ENCODE assay signal across 8 cellular contexts in genomic region chr2:9139491-9140443, GRCh38.
DNase-seq lines count a peak whose midpoint lies in the region; ATAC-seq and TF ChIP-seq lines count a peak whose summit lies in the region.

No MANE protein-coding gene starts in this region.

- CTCF ChIA-PET in OCI-LY7 (lab: Charles Lee; ENCODE audit: unreplicated experiment), result interaction anchor here (0.6 to 1.0 kb wide), 3 partner anchors 11 to 55 kb away, joined by 7 to 10 read pairs (median 8); no protein-coding TSS in a partner anchor

- H3K9ac ChIP-seq in neuronal stem cell (ENCODE audit: low read depth, low read length, poor library complexity), result no peak overlapping the region

- H4K8ac ChIP-seq in neuronal stem cell (ENCODE audit: low read depth, low read length), result no peak overlapping the region

- no CpG with 5 or more reads among the region's 19 CpGs for WGBS in neuronal stem cell (ENCODE audit: extremely low coverage in 2 of 2, insufficient read length in 2 of 2, insufficient replicate concordance in 1 of 2), 2 donors

- H3K9me3 ChIP-seq in OCI-LY7 (ENCODE audit: low read length) (no peaks in the 10 kb centered on the region), neuronal stem cell (replicated peaks in 1 of 2; ENCODE audit: control insufficient read depth in 2 of 2, insufficient read depth in 1 of 2, low read depth in 1 of 2, low read length in 2 of 2) (no peaks in the 10 kb centered on the region), tibial artery (no peaks in the 10 kb centered on the region)

- BruUV-seq in OCI-LY7 (replicated peaks; lab: Mats Ljungman, UMichigan), result no TSS peak

- H3K79me2 ChIP-seq in OCI-LY7 (ENCODE audit: insufficient read depth, low read depth, low read length), result no peaks in the 10 kb centered on the region

- no peak overlapping the region for H3K14ac ChIP-seq in neuronal stem cell (ENCODE audit: low read length)

- no peak overlapping the region for H2BK5ac ChIP-seq in neuronal stem cell (ENCODE audit: low read length)

- H3K27ac ChIP-seq in OCI-LY7 (ENCODE audit: low read depth, low read length, poor library complexity, severe bottlenecking) (no peak overlapping the region), neuronal stem cell (replicated peaks; ENCODE audit: low read length) (no peak overlapping the region), tibial artery (no peak overlapping the region)

- POLR2A ChIA-PET in OCI-LY7 (lab: Charles Lee), result no interaction called here

- DNase-seq in HT1080 (ENCODE audit: low read depth) (peak; percentile 63), OCI-LY7 (ENCODE audit: low spot score) (peak; percentile 64), fibroblast of the aortic adventitia (ENCODE audit: low read depth) (peak; percentile 70), neuronal stem cell (ENCODE audit: low spot score) (peak; percentile 63), tibial artery (peak; percentile 76 to 83)
- DNase-seq in activated T-cell treated with anti-CD3 and anti-CD28 coated beads, Interleukin-2, amount 50 U/mL, for 48 hours, result peak; percentile 84 to 86

- no peak overlapping the region for H2BK12ac ChIP-seq in neuronal stem cell (ENCODE audit: low read length)

- H3K4me1 ChIP-seq in OCI-LY7 (ENCODE audit: insufficient read depth, low read length, poor library complexity, severe bottlenecking), result peaks cover 5% of the 10 kb centered on the region
- peaks cover 4 to 5% of the 10 kb centered on the region in 2 donors for H3K4me1 ChIP-seq in neuronal stem cell (ENCODE audit: control insufficient read depth in 2 of 2, insufficient read depth in 1 of 2, low read depth in 1 of 2, low read length in 2 of 2)
- H3K4me1 ChIP-seq in tibial artery, result peaks cover 0 to 19% (median 13%) of the 10 kb centered on the region in 4 donors

- H3K4ac ChIP-seq in neuronal stem cell (ENCODE audit: low read length), result no peak overlapping the region

- H3K36me3 ChIP-seq in OCI-LY7 (ENCODE audit: insufficient read depth, low read length) (no peaks in the 10 kb centered on the region), neuronal stem cell (replicated peaks in 1 of 2; ENCODE audit: control insufficient read depth in 2 of 2, insufficient read depth in 2 of 2, low read length in 2 of 2) (no peaks in the 10 kb centered on the region), tibial artery (no peaks in the 10 kb centered on the region)

- H2AFZ ChIP-seq in OCI-LY7 (ENCODE audit: low read length), result no peak overlapping the region
- H2AFZ ChIP-seq in neuronal stem cell (ENCODE audit: low read length), result peak overlapping the region; percentile 70

- H3K23ac ChIP-seq in neuronal stem cell (ENCODE audit: low read depth, low read length, poor library complexity), result no peak overlapping the region

- H2AK5ac ChIP-seq in neuronal stem cell (ENCODE audit: low read depth, low read length), result no peak overlapping the region

- H3K27me3 ChIP-seq in neuronal stem cell (ENCODE audit: control insufficient read depth in 3 of 3, insufficient read depth in 3 of 3, low read depth in 1 of 3, low read length in 3 of 3) (peaks cover 0 to 18% (median 7%) of the 10 kb centered on the region in 3 experiments), tibial artery (no peaks in the 10 kb centered on the region)

- no peak overlapping the region for H2BK120ac ChIP-seq in neuronal stem cell (ENCODE audit: low read depth, low read length)

- no peaks in the 10 kb centered on the region for H4K20me1 ChIP-seq in OCI-LY7 (ENCODE audit: insufficient read depth, low read length)

- H3K4me2 ChIP-seq in OCI-LY7 (ENCODE audit: low read length), result no peak overlapping the region
- H3K4me2 ChIP-seq in neuronal stem cell (ENCODE audit: insufficient read depth, low read length, poor library complexity, severe bottlenecking), result no peak overlapping the region

- intact Hi-C loops in OCI-LY7 (cut with micrococcal nuclease; ENCODE audit: unreplicated experiment), result loop anchor here (5.0 kb wide), 2 partner anchors 267 to 283 kb away; partner anchors contain the start of genes CPSF3 and ITGB1BP1
- intact Hi-C loops in tibial artery (cut with DNase I; ENCODE audit: low total_unique reads), result loop anchor here (5.0 kb wide), 1 partner anchor 262 kb away; no protein-coding TSS in a partner anchor

- H3K79me1 ChIP-seq in neuronal stem cell (ENCODE audit: low read depth, low read length), result no peaks in the 10 kb centered on the region

- no peak for ATAC-seq in GM18505 (IDR thresholded peaks at IDR 0.05; ENCODE audit: unreplicated experiment)

- H3K18ac ChIP-seq in neuronal stem cell (ENCODE audit: low read length), result no peak overlapping the region

- TF ChIP-seq CTCF in GM12872 (IDR thresholded peaks at IDR 0.05; ENCODE audit: insufficient read depth, low read depth, low read length) (peak; percentile 82), OCI-LY7 (conservative IDR thresholded peaks at IDR 0.05; ENCODE audit: low read length) (peak; percentile 89), fibroblast of the aortic adventitia (IDR thresholded peaks at IDR 0.05; ENCODE audit: insufficient read depth, low read length) (peak; percentile 87), tibial artery (IDR thresholded peaks at IDR 0.05) (peak; percentile 75 to 79)

- H3K4me3 ChIP-seq in OCI-LY7 (ENCODE audit: low read depth, low read length, poor library complexity, severe bottlenecking), result no peak overlapping the region
- H3K4me3 ChIP-seq in fibroblast of the aortic adventitia (ENCODE audit: low read depth, low read length), result no peak overlapping the region
- no peak overlapping the region for H3K4me3 ChIP-seq in neuronal stem cell (ENCODE audit: low read length in 2 of 2)
- H3K4me3 ChIP-seq in tibial artery, result no peak overlapping the region

- H3K9me2 ChIP-seq in OCI-LY7 (ENCODE audit: insufficient read depth, low read length), result no peaks in the 10 kb centered on the region

- TF ChIP-seq POLR2A in GM18505 (IDR thresholded peaks at IDR 0.05; ENCODE audit: borderline replicate concordance, extremely low read depth, insufficient read depth, insufficient read length), result no peak

- H2BK15ac ChIP-seq in neuronal stem cell (ENCODE audit: low read length), result no peak overlapping the region

- H4K91ac ChIP-seq in neuronal stem cell (ENCODE audit: low read depth, low read length, poor library complexity), result no peak overlapping the region
